In the genomic region with DNA sequence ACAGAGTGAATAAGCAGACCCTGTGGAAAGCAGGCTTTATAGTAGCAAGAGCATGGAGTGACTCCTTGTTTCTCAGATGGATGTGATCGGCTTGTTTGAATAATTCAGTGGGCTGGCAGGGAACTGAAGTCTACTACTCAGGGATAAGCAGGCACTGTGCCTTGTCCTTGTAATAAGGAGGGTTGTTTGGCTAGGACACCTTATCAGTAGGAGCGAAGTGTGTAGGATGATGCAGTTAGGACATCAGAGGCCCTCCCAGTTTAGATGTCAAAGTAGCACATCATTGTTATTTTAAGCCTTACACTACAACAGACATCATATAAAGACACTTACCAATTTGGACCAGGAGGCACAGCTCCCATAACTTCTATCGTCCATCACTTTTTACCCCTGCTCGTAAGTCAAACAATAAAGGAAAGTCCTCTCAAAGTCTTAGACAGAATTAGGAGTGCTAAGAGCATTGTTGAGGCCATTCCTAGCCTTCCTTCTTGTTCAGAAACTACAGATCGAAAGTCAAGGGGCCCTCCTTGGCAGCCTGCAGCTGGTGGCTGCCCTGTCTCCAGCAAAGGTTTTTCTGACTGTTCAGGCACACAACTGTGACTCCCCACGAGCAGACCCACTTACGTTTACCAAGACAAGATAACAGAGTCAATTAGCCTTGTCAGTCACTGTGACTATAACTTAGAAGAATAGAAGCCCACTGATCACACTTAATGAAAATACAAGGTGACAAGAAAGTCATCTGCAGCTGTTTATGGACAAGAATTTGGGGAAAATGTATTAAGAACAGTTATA, we compare ENCODE assay signal across 1 cellular context.
TF ChIP-seq lines count a peak whose summit lies in the region.

No MANE protein-coding gene starts in this region.

TF ChIP-seq in K562, 482 proteins besides CTCF, POLR2A, EP300 and RAD21 (continued from another document):
- TF ChIP-seq, protein P1, sequence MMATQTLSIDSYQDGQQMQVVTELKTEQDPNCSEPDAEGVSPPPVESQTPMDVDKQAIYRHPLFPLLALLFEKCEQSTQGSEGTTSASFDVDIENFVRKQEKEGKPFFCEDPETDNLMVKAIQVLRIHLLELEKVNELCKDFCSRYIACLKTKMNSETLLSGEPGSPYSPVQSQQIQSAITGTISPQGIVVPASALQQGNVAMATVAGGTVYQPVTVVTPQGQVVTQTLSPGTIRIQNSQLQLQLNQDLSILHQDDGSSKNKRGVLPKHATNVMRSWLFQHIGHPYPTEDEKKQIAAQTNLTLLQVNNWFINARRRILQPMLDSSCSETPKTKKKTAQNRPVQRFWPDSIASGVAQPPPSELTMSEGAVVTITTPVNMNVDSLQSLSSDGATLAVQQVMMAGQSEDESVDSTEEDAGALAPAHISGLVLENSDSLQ (IDR thresholded peaks at IDR 0.05), result peak; percentile 92
- TF ChIP-seq HSF4 (CRISPR knock-in tag; IDR thresholded peaks at IDR 0.05; ENCODE audit: borderline replicate concordance) (no peak), CXXC5 (CRISPR knock-in tag; IDR thresholded peaks at IDR 0.05) (0 out of 2 replicates have a peak, but pooled peaks have one; percentile 12), ZNF12 (CRISPR knock-in tag; IDR thresholded peaks at IDR 0.05) (no peak), E4F1 (CRISPR knock-in tag; IDR thresholded peaks at IDR 0.05; ENCODE audit: borderline replicate concordance) (no peak), JUND (IDR thresholded peaks at IDR 0.05; ENCODE audit: borderline replicate concordance, low read depth, low read length) (peak; percentile 25; the same call in 1 of the 2 replicates), JUND (tag; IDR thresholded peaks at IDR 0.05; ENCODE audit: borderline replicate concordance, low read depth, low read length) (no peak; the same call in 2 of the 3 replicates), CHD2 (IDR thresholded peaks at IDR 0.05; ENCODE audit: low read depth, low read length) (no peak), POLR2AphosphoS2 (IDR thresholded peaks at IDR 0.05; ENCODE audit: low read length) (no peak), RCOR1 (IDR thresholded peaks at IDR 0.05; ENCODE audit: borderline replicate concordance in 1 of 2, low read depth in 2 of 2, low read length in 2 of 2) (peak in 1 of 2 experiments; percentile 78; a peak in 2 of 4 replicates), NFXL1 (CRISPR knock-in tag; IDR thresholded peaks at IDR 0.05) (no peak), MECOM (CRISPR knock-in tag; IDR thresholded peaks at IDR 0.05) (peak; percentile 99), PURB (CRISPR knock-in tag; IDR thresholded peaks at IDR 0.05; ENCODE audit: low read depth) (no peak), LARP7 (IDR thresholded peaks at IDR 0.05) (no peak), SMARCA5 (IDR thresholded peaks at IDR 0.05) (no peak), HLTF (IDR thresholded peaks at IDR 0.05) (no peak), ATF1 (CRISPR knock-in tag; IDR thresholded peaks at IDR 0.05) (no peak), ATF1 (tag; IDR thresholded peaks at IDR 0.05) (peak; percentile 52), EZH2 (IDR thresholded peaks at IDR 0.05; ENCODE audit: borderline replicate concordance, low read depth, low read length) (no peak), U2AF2 (optimal IDR thresholded peaks at IDR 0.05; ENCODE audit: low read depth, low read length) (no peak), CHD1 (IDR thresholded peaks at IDR 0.05; ENCODE audit: low read length) (no peak), HDAC1 (IDR thresholded peaks at IDR 0.05) (0 out of 4 replicates have a peak, but pooled peaks of 1 of the 2 experiments have one; percentile 20), CBFB (CRISPR knock-in tag; IDR thresholded peaks at IDR 0.05) (no peak), HMG20A (CRISPR knock-in tag; conservative IDR thresholded peaks at IDR 0.05) (no peak), CBX1 (IDR thresholded peaks at IDR 0.05; ENCODE audit: low read depth) (no peak), ZNF696 (CRISPR knock-in tag; conservative IDR thresholded peaks at IDR 0.05) (no peak), MCM5 (IDR thresholded peaks at IDR 0.05; ENCODE audit: low read depth) (no peak), KDM1A (IDR thresholded peaks at IDR 0.05) (0 out of 4 replicates have a peak, but pooled peaks of 1 of the 2 experiments have one; percentile 16), CREM (IDR thresholded peaks at IDR 0.05; ENCODE audit: low read depth) (peak; percentile 48), C11orf30 (IDR thresholded peaks at IDR 0.05; ENCODE audit: low read depth) (no peak), NRF1 (conservative IDR thresholded peaks at IDR 0.05 in 1 of 2, IDR thresholded peaks at IDR 0.05 in 1 of 2) (peak in 1 of 2 experiments; percentile 18; a peak in 1 of 4 replicates), ZNF121 (CRISPR knock-in tag; conservative IDR thresholded peaks at IDR 0.05) (no peak), SNRNP70 (optimal IDR thresholded peaks at IDR 0.05; ENCODE audit: low read depth, low read length) (no peak), ARID1B (IDR thresholded peaks at IDR 0.05) (0 out of 2 replicates have a peak, but pooled peaks have one; percentile 25), ATF7 (IDR thresholded peaks at IDR 0.05) (0 out of 2 replicates have a peak, but pooled peaks have one; percentile 33), TGIF2 (CRISPR knock-in tag; IDR thresholded peaks at IDR 0.05) (no peak)
- TF ChIP-seq, protein P2, sequence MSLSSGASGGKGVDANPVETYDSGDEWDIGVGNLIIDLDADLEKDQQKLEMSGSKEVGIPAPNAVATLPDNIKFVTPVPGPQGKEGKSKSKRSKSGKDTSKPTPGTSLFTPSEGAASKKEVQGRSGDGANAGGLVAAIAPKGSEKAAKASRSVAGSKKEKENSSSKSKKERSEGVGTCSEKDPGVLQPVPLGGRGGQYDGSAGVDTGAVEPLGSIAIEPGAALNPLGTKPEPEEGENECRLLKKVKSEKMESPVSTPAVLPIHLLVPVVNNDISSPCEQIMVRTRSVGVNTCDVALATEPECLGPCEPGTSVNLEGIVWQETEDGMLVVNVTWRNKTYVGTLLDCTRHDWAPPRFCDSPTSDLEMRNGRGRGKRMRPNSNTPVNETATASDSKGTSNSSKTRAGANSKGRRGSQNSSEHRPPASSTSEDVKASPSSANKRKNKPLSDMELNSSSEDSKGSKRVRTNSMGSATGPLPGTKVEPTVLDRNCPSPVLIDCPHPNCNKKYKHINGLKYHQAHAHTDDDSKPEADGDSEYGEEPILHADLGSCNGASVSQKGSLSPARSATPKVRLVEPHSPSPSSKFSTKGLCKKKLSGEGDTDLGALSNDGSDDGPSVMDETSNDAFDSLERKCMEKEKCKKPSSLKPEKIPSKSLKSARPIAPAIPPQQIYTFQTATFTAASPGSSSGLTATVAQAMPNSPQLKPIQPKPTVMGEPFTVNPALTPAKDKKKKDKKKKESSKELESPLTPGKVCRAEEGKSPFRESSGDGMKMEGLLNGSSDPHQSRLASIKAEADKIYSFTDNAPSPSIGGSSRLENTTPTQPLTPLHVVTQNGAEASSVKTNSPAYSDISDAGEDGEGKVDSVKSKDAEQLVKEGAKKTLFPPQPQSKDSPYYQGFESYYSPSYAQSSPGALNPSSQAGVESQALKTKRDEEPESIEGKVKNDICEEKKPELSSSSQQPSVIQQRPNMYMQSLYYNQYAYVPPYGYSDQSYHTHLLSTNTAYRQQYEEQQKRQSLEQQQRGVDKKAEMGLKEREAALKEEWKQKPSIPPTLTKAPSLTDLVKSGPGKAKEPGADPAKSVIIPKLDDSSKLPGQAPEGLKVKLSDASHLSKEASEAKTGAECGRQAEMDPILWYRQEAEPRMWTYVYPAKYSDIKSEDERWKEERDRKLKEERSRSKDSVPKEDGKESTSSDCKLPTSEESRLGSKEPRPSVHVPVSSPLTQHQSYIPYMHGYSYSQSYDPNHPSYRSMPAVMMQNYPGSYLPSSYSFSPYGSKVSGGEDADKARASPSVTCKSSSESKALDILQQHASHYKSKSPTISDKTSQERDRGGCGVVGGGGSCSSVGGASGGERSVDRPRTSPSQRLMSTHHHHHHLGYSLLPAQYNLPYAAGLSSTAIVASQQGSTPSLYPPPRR (CRISPR knock-in tag; IDR thresholded peaks at IDR 0.05; ENCODE audit: borderline replicate concordance), result no peak
- TF ChIP-seq, protein P3, sequence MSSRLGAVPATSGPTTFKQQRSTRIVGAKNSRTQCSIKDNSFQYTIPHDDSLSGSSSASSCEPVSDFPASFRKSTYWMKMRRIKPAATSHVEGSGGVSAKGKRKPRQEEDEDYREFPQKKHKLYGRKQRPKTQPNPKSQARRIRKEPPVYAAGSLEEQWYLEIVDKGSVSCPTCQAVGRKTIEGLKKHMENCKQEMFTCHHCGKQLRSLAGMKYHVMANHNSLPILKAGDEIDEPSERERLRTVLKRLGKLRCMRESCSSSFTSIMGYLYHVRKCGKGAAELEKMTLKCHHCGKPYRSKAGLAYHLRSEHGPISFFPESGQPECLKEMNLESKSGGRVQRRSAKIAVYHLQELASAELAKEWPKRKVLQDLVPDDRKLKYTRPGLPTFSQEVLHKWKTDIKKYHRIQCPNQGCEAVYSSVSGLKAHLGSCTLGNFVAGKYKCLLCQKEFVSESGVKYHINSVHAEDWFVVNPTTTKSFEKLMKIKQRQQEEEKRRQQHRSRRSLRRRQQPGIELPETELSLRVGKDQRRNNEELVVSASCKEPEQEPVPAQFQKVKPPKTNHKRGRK (tag; IDR thresholded peaks at IDR 0.05), result no peak
- TF ChIP-seq, protein P4, sequence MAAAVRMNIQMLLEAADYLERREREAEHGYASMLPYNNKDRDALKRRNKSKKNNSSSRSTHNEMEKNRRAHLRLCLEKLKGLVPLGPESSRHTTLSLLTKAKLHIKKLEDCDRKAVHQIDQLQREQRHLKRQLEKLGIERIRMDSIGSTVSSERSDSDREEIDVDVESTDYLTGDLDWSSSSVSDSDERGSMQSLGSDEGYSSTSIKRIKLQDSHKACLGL (CRISPR knock-in tag; IDR thresholded peaks at IDR 0.05; ENCODE audit: borderline replicate concordance, poor library complexity, severe bottlenecking), result no peak
- TF ChIP-seq, protein P5, sequence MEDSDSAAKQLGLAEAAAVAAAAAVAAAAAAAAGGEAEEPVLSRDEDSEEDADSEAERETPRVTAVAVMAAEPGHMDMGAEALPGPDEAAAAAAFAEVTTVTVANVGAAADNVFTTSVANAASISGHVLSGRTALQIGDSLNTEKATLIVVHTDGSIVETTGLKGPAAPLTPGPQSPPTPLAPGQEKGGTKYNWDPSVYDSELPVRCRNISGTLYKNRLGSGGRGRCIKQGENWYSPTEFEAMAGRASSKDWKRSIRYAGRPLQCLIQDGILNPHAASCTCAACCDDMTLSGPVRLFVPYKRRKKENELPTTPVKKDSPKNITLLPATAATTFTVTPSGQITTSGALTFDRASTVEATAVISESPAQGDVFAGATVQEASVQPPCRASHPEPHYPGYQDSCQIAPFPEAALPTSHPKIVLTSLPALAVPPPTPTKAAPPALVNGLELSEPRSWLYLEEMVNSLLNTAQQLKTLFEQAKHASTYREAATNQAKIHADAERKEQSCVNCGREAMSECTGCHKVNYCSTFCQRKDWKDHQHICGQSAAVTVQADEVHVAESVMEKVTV (CRISPR knock-in tag; IDR thresholded peaks at IDR 0.05), result no peak
- TF ChIP-seq, protein P6, sequence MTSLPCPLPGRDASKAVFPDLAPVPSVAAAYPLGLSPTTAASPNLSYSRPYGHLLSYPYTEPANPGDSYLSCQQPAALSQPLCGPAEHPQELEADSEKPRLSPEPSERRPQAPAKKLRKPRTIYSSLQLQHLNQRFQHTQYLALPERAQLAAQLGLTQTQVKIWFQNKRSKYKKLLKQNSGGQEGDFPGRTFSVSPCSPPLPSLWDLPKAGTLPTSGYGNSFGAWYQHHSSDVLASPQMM (CRISPR knock-in tag; IDR thresholded peaks at IDR 0.05), result no peak
- TF ChIP-seq, protein P7, sequence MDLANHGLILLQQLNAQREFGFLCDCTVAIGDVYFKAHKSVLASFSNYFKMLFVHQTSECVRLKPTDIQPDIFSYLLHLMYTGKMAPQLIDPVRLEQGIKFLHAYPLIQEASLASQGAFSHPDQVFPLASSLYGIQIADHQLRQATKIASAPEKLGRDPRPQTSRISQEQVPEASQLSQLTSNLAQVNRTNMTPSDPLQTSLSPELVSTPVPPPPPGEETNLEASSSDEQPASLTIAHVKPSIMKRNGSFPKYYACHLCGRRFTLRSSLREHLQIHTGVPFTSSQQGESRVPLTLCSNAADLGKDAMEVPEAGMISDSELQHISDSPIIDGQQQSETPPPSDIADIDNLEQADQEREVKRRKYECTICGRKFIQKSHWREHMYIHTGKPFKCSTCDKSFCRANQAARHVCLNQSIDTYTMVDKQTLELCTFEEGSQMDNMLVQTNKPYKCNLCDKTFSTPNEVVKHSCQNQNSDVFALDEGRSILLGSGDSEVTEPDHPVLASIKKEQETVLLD (IDR thresholded peaks at IDR 0.05), result 0 out of 2 replicates have a peak, but pooled peaks have one; percentile 21
